Comparison of ENCODE assay signal across 29 cellular contexts in genomic region chr16:87536795-87537142, GRCh38.
"Had no signal": no experiment of that assay in that cellular context is flagged by ENCODE, and none has a peak within 500 bp of the region (broad histone marks: within the 10 kb centered on the region; RNA-seq: fewer than 3 reads in every experiment).

No MANE protein-coding gene starts in this region.

- H3K4me3 ChIP-seq: adrenal gland, gastroesophageal sphincter, hepatocyte, left ventricle myocardium inferior, mucosa of descending colon, skin epidermis, thoracic aorta had no signal

- DNase-seq: activated B cell treated with CpG ODN at 0.5 μM for 24 hours; activated CD4-positive, alpha-beta T cell treated with anti-CD3 and anti-CD28 coated beads for 4 hours; activated CD4-positive, alpha-beta T cell treated with anti-CD3 and anti-CD28 coated beads, Interleukin-2, amount 50 U/mL, for 48 hours; activated CD8-positive, alpha-beta memory T cell treated with anti-CD3 and anti-CD28 coated beads, Interleukin-2, amount 50 U/mL, for 4 hours; activated effector memory CD4-positive, alpha-beta T cell treated with anti-CD3 and anti-CD28 coated beads, Interleukin-2, amount 50 U/mL, for 16 hours; activated naive CD4-positive, alpha-beta T cell treated with anti-CD3 and anti-CD28 coated beads for 36 hours; activated naive CD8-positive, alpha-beta T cell treated with anti-CD3 and anti-CD28 coated beads for 36 hours; activated T-cell treated with anti-CD3 and anti-CD28 coated beads, Interleukin-2, amount 50 U/mL, for 1 hour; adrenal gland; brain microvascular endothelial cell; caudate nucleus; left ventricle myocardium inferior; mucosa of descending colon; stimulated activated CD4-positive, alpha-beta T cell treated with anti-CD3 and anti-CD28 coated beads, Interleukin-4, amount 100 ng/mL, for 24 hours; T-helper 2 cell; trophoblast cell had no signal

- H3K27ac Mint-ChIP-seq: activated B cell treated with CpG ODN at 0.5 μM for 24 hours; activated naive CD4-positive, alpha-beta T cell treated with anti-CD3 and anti-CD28 coated beads for 36 hours; activated naive CD8-positive, alpha-beta T cell treated with anti-CD3 and anti-CD28 coated beads for 36 hours; activated T-helper 1 cell treated with anti-CD3 and anti-CD28 coated beads, Interleukin-12 subunit alpha, Interleukin-12 subunit beta, Interleukin-2, Interleukin-4 antibody, amounts not matched to agents 30 ng/mL and 10 ng/mL and 1 ng/mL, durations not matched to agents 14 hours and 24 hours and 36 hours; natural killer cell treated with Interleukin-12 subunit alpha and Interleukin-12 subunit beta and Interleukin-15 and Interleukin-18, amount 100 ng/mL, for 72 hours; progenitor cell of endocrine pancreas; stimulated activated effector memory CD8-positive, alpha-beta T cell treated with anti-CD3 and anti-CD28 coated beads, Interleukin-12 subunit alpha, Interleukin-12 subunit beta, amount 100 ng/mL, for 72 hours; stimulated activated naive CD8-positive, alpha-beta T cell treated with anti-CD3 and anti-CD28 coated beads, Interleukin-15, Interleukin-2, amounts not matched to agents 100 ng/mL and 50 ng/mL, for 24 hours had no signal

- H3K4me2 ChIP-seq: hepatocyte had no signal

- H3K27me3 ChIP-seq: adrenal gland, brain microvascular endothelial cell, hepatocyte had no signal

- H3K79me2 ChIP-seq: hepatocyte had no signal

- H3K36me3 ChIP-seq: adrenal gland, brain microvascular endothelial cell, gastroesophageal sphincter, left ventricle myocardium inferior, thoracic aorta had no signal

- H3K4me1 ChIP-seq: adrenal gland had no signal

- H3K36me3 Mint-ChIP-seq: activated naive CD8-positive, alpha-beta T cell treated with anti-CD3 and anti-CD28 coated beads for 36 hours; stimulated activated effector memory CD8-positive, alpha-beta T cell treated with anti-CD3 and anti-CD28 coated beads, Interleukin-12 subunit alpha, Interleukin-12 subunit beta, amount 100 ng/mL, for 72 hours had no signal

- H3K4me3 Mint-ChIP-seq: activated B cell treated with CpG ODN at 0.5 μM for 24 hours; activated naive CD4-positive, alpha-beta T cell treated with anti-CD3 and anti-CD28 coated beads for 36 hours; activated naive CD8-positive, alpha-beta T cell treated with anti-CD3 and anti-CD28 coated beads for 36 hours; activated T-helper 1 cell treated with anti-CD3 and anti-CD28 coated beads, Interleukin-12 subunit alpha, Interleukin-12 subunit beta, Interleukin-2, Interleukin-4 antibody, amounts not matched to agents 30 ng/mL and 10 ng/mL and 1 ng/mL, durations not matched to agents 14 hours and 24 hours and 36 hours; natural killer cell treated with Interleukin-12 subunit alpha and Interleukin-12 subunit beta and Interleukin-15 and Interleukin-18, amount 100 ng/mL, for 72 hours; stimulated activated effector memory CD8-positive, alpha-beta T cell treated with anti-CD3 and anti-CD28 coated beads, Interleukin-12 subunit alpha, Interleukin-12 subunit beta, amount 100 ng/mL, for 72 hours; stimulated activated naive CD8-positive, alpha-beta T cell treated with anti-CD3 and anti-CD28 coated beads, Interleukin-15, Interleukin-2, amounts not matched to agents 100 ng/mL and 50 ng/mL, for 24 hours had no signal

- H3K9me3 ChIP-seq: adrenal gland had no signal

- H3K9me3 Mint-ChIP-seq: stimulated activated effector memory CD8-positive, alpha-beta T cell treated with anti-CD3 and anti-CD28 coated beads, Interleukin-12 subunit alpha, Interleukin-12 subunit beta, amount 100 ng/mL, for 72 hours had no signal

- H2AFZ ChIP-seq: hepatocyte had no signal

- FAIRE-seq: endothelial cell of umbilical vein, islet of Langerhans, urothelium cell line had no signal

- H3K27ac ChIP-seq: adrenal gland, brain microvascular endothelial cell, gastroesophageal sphincter, hepatocyte, left ventricle myocardium inferior had no signal

- ATAC-seq: gastroesophageal sphincter; mucosa of descending colon; natural killer cell treated with Interleukin-12 subunit alpha and Interleukin-12 subunit beta and Interleukin-15 and Interleukin-18, amount 100 ng/mL, for 72 hours; sciatic nerve; stimulated activated effector memory CD8-positive, alpha-beta T cell treated with anti-CD3 and anti-CD28 coated beads, Interleukin-12 subunit alpha, Interleukin-12 subunit beta, amount 100 ng/mL, for 72 hours had no signal

- H3K4me1 Mint-ChIP-seq: activated B cell treated with CpG ODN at 0.5 μM for 24 hours; stimulated activated effector memory CD8-positive, alpha-beta T cell treated with anti-CD3 and anti-CD28 coated beads, Interleukin-12 subunit alpha, Interleukin-12 subunit beta, amount 100 ng/mL, for 72 hours had no signal
